8 cellular contexts compared by ENCODE assay signal in genomic region chr4:138035781-138036258, GRCh38.
DNase-seq lines count a peak whose midpoint lies in the region; ATAC-seq, FAIRE-seq and TF ChIP-seq lines count a peak whose summit lies in the region.

No MANE protein-coding gene starts in this region.

- CTCF ChIA-PET in AG04450 (lab: Charles Lee): interaction anchor here (0.6 to 6.3 kb wide), 33 partner anchors 14 to 902 kb away, joined by 3 to 99 read pairs (median 4); no protein-coding TSS in a partner anchor

- H3K9me3 ChIP-seq in AG04450 (ENCODE audit: control insufficient read depth, insufficient read depth, low read length) (no peaks in the 10 kb centered on the region; the same call in 1 of the 2 replicates), pancreas (no peaks in the 10 kb centered on the region)

- H3K4me3 ChIP-seq in AG04450 (ENCODE audit: low read depth, low read length) (no peak overlapping the region), fibroblast of villous mesenchyme (ENCODE audit: low read depth, low read length) (no peak overlapping the region), pancreas (no peak overlapping the region)

- DNase-seq in AG04450 (ENCODE audit: low read depth, low spot score) (no peak), MV-4-11 (lab: John Stamatoyannopoulos, UW) (peak; percentile 96), SW 1271 (lab: John Stamatoyannopoulos, UW) (peak; percentile 24 to 39), fibroblast of villous mesenchyme (ENCODE audit: low read depth) (peak; percentile 76), pancreas (no peak)
- DNase-seq in activated naive CD4-positive, alpha-beta T cell (lab: John Stamatoyannopoulos, UW): no peak

- intact Hi-C loops in pancreas (cut with DNase I): loop anchor here in 2 of 3 donors (10.0 kb wide), 1 partner anchor 149 kb away; no protein-coding TSS in a partner anchor

- H3K36me3 ChIP-seq in pancreas: no peaks in the 10 kb centered on the region

- WGBS in pancreas, 2 donors: 29 to 64% methylated on average over 1 of the region's 1 CpG

- TF ChIP-seq POLR2A in GM18505 (IDR thresholded peaks at IDR 0.05; ENCODE audit: borderline replicate concordance, extremely low read depth, insufficient read depth, insufficient read length): no peak

- TF ChIP-seq CTCF in AG04450 (IDR thresholded peaks at IDR 0.05; ENCODE audit: low read depth, low read length) (peak; percentile 68), fibroblast of villous mesenchyme (IDR thresholded peaks at IDR 0.05; ENCODE audit: insufficient read depth, low read depth, low read length) (peak; percentile 67), pancreas (IDR thresholded peaks at IDR 0.05) (peak in 2 of 4 donors; percentile 33 to 34)

- POLR2A ChIA-PET in AG04450 (lab: Yijun Ruan, JAX): interaction anchor here (0.6 kb wide), 1 partner anchor 46 kb away, joined by 4 read pairs; no protein-coding TSS in a partner anchor

- peak; percentile 100 for ATAC-seq in GM18505 (IDR thresholded peaks at IDR 0.05; ENCODE audit: unreplicated experiment)
- ATAC-seq in HG02759 (IDR thresholded peaks at IDR 0.05; ENCODE audit: unreplicated experiment): peak; percentile 100
- ATAC-seq in pancreas: peak; percentile 50 to 91 (median 90)

- no peaks in the 10 kb centered on the region for H3K4me1 ChIP-seq in pancreas

- FAIRE-seq in pancreas (lab: Jason Lieb, UNC): peak; percentile 83

- H3K27ac ChIP-seq in AG04450 (ENCODE audit: low read depth, low read length) (no peak overlapping the region), pancreas (no peak overlapping the region)

- no peaks in the 10 kb centered on the region for H3K27me3 ChIP-seq in AG04450 (ENCODE audit: control insufficient read depth, insufficient read depth, low read length)
- H3K27me3 ChIP-seq in pancreas: no peaks in the 10 kb centered on the region

Comparison
In these comparisons a context has a peak if more than half of its experiments do, and no peak if none do; other contexts are left out.
1. DNase-seq: peak in MV-4-11 (single experiment), SW 1271 (2 of 2) and fibroblast of villous mesenchyme (single experiment); none in AG04450 (single experiment), pancreas (0 of 6) and activated naive CD4-positive, alpha-beta T cell (0 of 4).
2. Peak in every context shown above with its lines, with median percentiles within 50 percentile points of each other: ATAC-seq.